In genomic region chr2:78416625-78417300, GRCh38 we compare ENCODE assay signal across 21 cellular contexts.
"Had no signal": no experiment of that assay in that cellular context is flagged by ENCODE, and none has a peak within 500 bp of the region (broad histone marks: within the 10 kb centered on the region; RNA-seq: fewer than 3 reads in every experiment).

No MANE protein-coding gene starts in this region.

- H3K36me3 Mint-ChIP-seq: activated CD4-positive, alpha-beta memory T cell treated with anti-CD3 and anti-CD28 coated beads for 36 hours; activated naive CD8-positive, alpha-beta T cell treated with anti-CD3 and anti-CD28 coated beads for 36 hours had no signal

- H3K4me3 Mint-ChIP-seq: activated B cell treated with CpG ODN at 0.5 μM for 24 hours; activated CD4-positive, alpha-beta memory T cell treated with anti-CD3 and anti-CD28 coated beads for 36 hours; activated naive CD8-positive, alpha-beta T cell treated with anti-CD3 and anti-CD28 coated beads for 36 hours; endodermal cell; nephron progenitor cell had no signal

- H3K4me1 ChIP-seq: body of pancreas, colonic mucosa, lower lobe of right lung, thyroid gland had no signal

- H3K4me1 Mint-ChIP-seq: activated B cell treated with CpG ODN at 0.5 μM for 24 hours; activated naive CD8-positive, alpha-beta T cell treated with anti-CD3 and anti-CD28 coated beads for 36 hours; endodermal cell; nephron progenitor cell had no signal

- H3K27ac Mint-ChIP-seq: activated B cell treated with CpG ODN at 0.5 μM for 24 hours; activated CD4-positive, alpha-beta memory T cell treated with anti-CD3 and anti-CD28 coated beads for 36 hours; activated naive CD8-positive, alpha-beta T cell treated with anti-CD3 and anti-CD28 coated beads for 36 hours; endodermal cell; nephron progenitor cell had no signal

- H3K27me3 Mint-ChIP-seq: activated B cell treated with CpG ODN at 0.5 μM for 24 hours; activated CD4-positive, alpha-beta memory T cell treated with anti-CD3 and anti-CD28 coated beads for 36 hours; activated naive CD8-positive, alpha-beta T cell treated with anti-CD3 and anti-CD28 coated beads for 36 hours had no signal

- DNase-seq: activated B cell treated with CpG ODN at 0.5 μM for 24 hours; activated CD4-positive, alpha-beta memory T cell treated with anti-CD3 and anti-CD28 coated beads for 36 hours; activated CD4-positive, alpha-beta T cell treated with anti-CD3 and anti-CD28 coated beads for 4 hours; activated naive CD8-positive, alpha-beta T cell treated with anti-CD3 and anti-CD28 coated beads for 36 hours; amygdala; body of pancreas; caudate nucleus; colonic mucosa; endodermal cell; foreskin fibroblast; lower lobe of right lung; midbrain; nephron progenitor cell; occipital lobe; posterior cingulate gyrus; stimulated activated CD8-positive, alpha-beta memory T cell treated with anti-CD3 and anti-CD28 coated beads, Interleukin-4, amount 100 ng/mL, for 48 hours; stimulated activated naive CD4-positive, alpha-beta T cell treated with Interleukin-2 at 50 U/mL for 16 hours; T-helper 9 cell; thyroid gland had no signal

- H3K27ac ChIP-seq: body of pancreas, colonic mucosa, epithelial cell of prostate, lower lobe of right lung, thyroid gland had no signal

- H3K27me3 ChIP-seq: body of pancreas, colonic mucosa, thyroid gland had no signal

- ATAC-seq: body of pancreas, lower lobe of right lung had no signal

- H3K9me3 ChIP-seq: body of pancreas, colonic mucosa, lower lobe of right lung, thyroid gland had no signal

- H3K4me3 ChIP-seq: body of pancreas, colonic mucosa, lower lobe of right lung, thyroid gland had no signal

- H3K9me3 Mint-ChIP-seq: endodermal cell, nephron progenitor cell had no signal

- H3K36me3 ChIP-seq: colonic mucosa, lower lobe of right lung, thyroid gland had no signal

- FAIRE-seq: keratinocyte had no signal
